In genomic region chr1:70567167-70567566, GRCh38 we compare ENCODE assay signal across 22 cellular contexts.
DNase-seq lines count a peak whose midpoint lies in the region; ATAC-seq, FAIRE-seq and TF ChIP-seq lines count a peak whose summit lies in the region.
"Had no signal": no experiment of that assay in that cellular context is flagged by ENCODE, and none has a peak within 500 bp of the region (broad histone marks: within the 10 kb centered on the region; RNA-seq: fewer than 3 reads in every experiment).

No MANE protein-coding gene starts in this region.

- intact Hi-C loops in Right ventricle myocardium inferior (cut with DNase I) (no loop called here), heart right ventricle (cut with DNase I) (no loop called here), IMR-90 (cut with micrococcal nuclease) (no loop called here), K562 (cut with micrococcal nuclease) (no loop called here)

- H3K79me2 ChIP-seq in K562 (ENCODE audit: control insufficient read depth, insufficient read depth, low read length): no peaks in the 10 kb centered on the region
- no peaks in the 10 kb centered on the region for H3K79me2 ChIP-seq in trophoblast cell (ENCODE audit: control insufficient read depth, insufficient read depth, low read length, poor library complexity)

- H3K27ac ChIP-seq in heart right ventricle (no peak overlapping the region), IMR-90 (ENCODE audit: insufficient read depth, low read length) (no peak overlapping the region), K562 (ENCODE audit: extremely low read depth, low read depth, low read length) (no peak overlapping the region), trophoblast cell (ENCODE audit: low read depth, low read length) (no peak overlapping the region)
- H3K27ac ChIP-seq: 22Rv1; A549; BLaER1 treated with 17β-estradiol and CSF1 and Interleukin-3, amounts not matched to agents 10 nM and 100 nM; C4-2B had no signal

- FAIRE-seq in K562 (lab: Jason Lieb, UNC): no peak
- FAIRE-seq: A549, D721Med, G401.6, GM12891, GM19239 had no signal

- BruUV-seq in IMR-90 (replicated peaks; lab: Mats Ljungman, UMichigan): no TSS peak
- BruUV-seq in K562 (replicated peaks; lab: Mats Ljungman, UMichigan): no TSS peak

- ATAC-seq in Right ventricle myocardium inferior (no peak), heart right ventricle (no peak), IMR-90 (ENCODE audit: low read depth) (no peak), K562 (no peak)
- ATAC-seq: A549; CD8-positive, alpha-beta T cell had no signal

- H2AFZ ChIP-seq in IMR-90 (replicated peaks; ENCODE audit: low read length, poor library complexity) (no peak overlapping the region), K562 (ENCODE audit: low read depth, low read length) (no peak overlapping the region), trophoblast cell (ENCODE audit: insufficient read depth, low read length, poor library complexity) (no peak overlapping the region)

- H3K4me2 ChIP-seq in IMR-90 (ENCODE audit: low read depth, low read length) (no peak overlapping the region), K562 (ENCODE audit: insufficient read depth, low read length) (no peak overlapping the region), trophoblast cell (ENCODE audit: low read length) (no peak overlapping the region)
- H3K4me2 ChIP-seq: A549; BLaER1 treated with 17β-estradiol and CSF1 and Interleukin-3, amounts not matched to agents 10 nM and 100 nM had no signal

- H3K27me3 ChIP-seq in heart right ventricle: no peaks in the 10 kb centered on the region
- H3K27me3 ChIP-seq in IMR-90 (ENCODE audit: control insufficient read depth, insufficient read depth, low read length): no peaks in the 10 kb centered on the region
- H3K27me3 ChIP-seq in K562 (ENCODE audit: control insufficient read depth in 2 of 2, insufficient read depth in 2 of 2, low read length in 2 of 2): no peaks in the 10 kb centered on the region
- no peaks in the 10 kb centered on the region for H3K27me3 ChIP-seq in trophoblast cell (ENCODE audit: insufficient read depth, low read length)
- H3K27me3 ChIP-seq: BLaER1 treated with 17β-estradiol and CSF1 and Interleukin-3, amounts not matched to agents 10 nM and 100 nM had no signal

- H3K4me1 ChIP-seq in heart right ventricle (no peaks in the 10 kb centered on the region), IMR-90 (ENCODE audit: control insufficient read depth, insufficient read depth, low read length) (no peaks in the 10 kb centered on the region), K562 (replicated peaks in 1 of 2; ENCODE audit: control insufficient read depth in 2 of 2, insufficient read depth in 2 of 2, low read length in 2 of 2) (no peaks in the 10 kb centered on the region), trophoblast cell (ENCODE audit: control insufficient read depth in 1 of 2, insufficient read depth in 2 of 2, low read length in 2 of 2) (no peaks in the 10 kb centered on the region)
- H3K4me1 ChIP-seq: A549; BLaER1 treated with 17β-estradiol and CSF1 and Interleukin-3, amounts not matched to agents 10 nM and 100 nM; Caco-2 had no signal

- H4K8ac ChIP-seq in IMR-90 (ENCODE audit: low read depth in 2 of 2, low read length in 2 of 2) (no peak overlapping the region), trophoblast cell (ENCODE audit: low read depth, low read length) (no peak overlapping the region)

- H3K4ac ChIP-seq in IMR-90 (ENCODE audit: low read depth, low read length) (no peak overlapping the region), trophoblast cell (ENCODE audit: low read depth, low read length) (no peak overlapping the region)

- H3K79me1 ChIP-seq in IMR-90 (ENCODE audit: low read depth in 1 of 2, low read length in 2 of 2) (no peaks in the 10 kb centered on the region), trophoblast cell (ENCODE audit: low read length) (no peaks in the 10 kb centered on the region)

- no peak overlapping the region for H2AK9ac ChIP-seq in IMR-90 (replicated peaks; ENCODE audit: low read depth, low read length, poor library complexity)

- in situ Hi-C loops in IMR-90 (cut with MboI; ENCODE audit: low sequenced_read_pairs) (no loop called here), K562 (cut with MboI) (no loop called here)

- H3K18ac ChIP-seq in IMR-90 (ENCODE audit: low read depth, low read length): no peak overlapping the region
- H3K18ac ChIP-seq in trophoblast cell (ENCODE audit: low read length): no peak overlapping the region

- H2BK15ac ChIP-seq in IMR-90 (ENCODE audit: low read depth, low read length): no peak overlapping the region

- H3K4me3 ChIP-seq in heart right ventricle (no peak overlapping the region), IMR-90 (ENCODE audit: insufficient read depth, low read depth, low read length) (no peak overlapping the region), K562 (no peak overlapping the region), trophoblast cell (ENCODE audit: low read depth, low read length) (no peak overlapping the region)
- H3K4me3 ChIP-seq: A549; BLaER1 treated with 17β-estradiol and CSF1 and Interleukin-3, amounts not matched to agents 10 nM and 100 nM had no signal

- CTCF ChIA-PET in IMR-90 (lab: Yijun Ruan, JAX) (no interaction called here), K562 (lab: Yijun Ruan, JAX; ENCODE audit: low intra/inter-chr PET ratio) (no interaction called here)

- POLR2A ChIA-PET in IMR-90 (lab: Charles Lee; ENCODE audit: unreplicated experiment): no interaction called here
- POLR2A ChIA-PET in K562 (lab: Yijun Ruan, JAX): interaction anchor here (0.6 kb wide), 1 partner anchor 412 kb away, joined by 4 read pairs; no protein-coding TSS in a partner anchor

- H2BK12ac ChIP-seq in trophoblast cell (ENCODE audit: low read length): no peak overlapping the region

- H4K20me1 ChIP-seq in IMR-90 (ENCODE audit: insufficient read depth, low read length): no peaks in the 10 kb centered on the region
- H4K20me1 ChIP-seq in K562 (replicated peaks; ENCODE audit: control insufficient read depth, insufficient read depth, low read length): no peaks in the 10 kb centered on the region
- H4K20me1 ChIP-seq: BLaER1 treated with 17β-estradiol and CSF1 and Interleukin-3, amounts not matched to agents 10 nM and 100 nM had no signal

- no peaks in the 10 kb centered on the region for H3K36me3 ChIP-seq in heart right ventricle
- H3K36me3 ChIP-seq in IMR-90 (ENCODE audit: control insufficient read depth, insufficient read depth, low read length): no peaks in the 10 kb centered on the region
- no peaks in the 10 kb centered on the region for H3K36me3 ChIP-seq in K562 (ENCODE audit: control insufficient read depth, insufficient read depth, low read length)
- no peaks in the 10 kb centered on the region for H3K36me3 ChIP-seq in trophoblast cell (ENCODE audit: control insufficient read depth in 1 of 2, insufficient read depth in 2 of 2, low read length in 2 of 2)
- H3K36me3 ChIP-seq: BLaER1 treated with 17β-estradiol and CSF1 and Interleukin-3, amounts not matched to agents 10 nM and 100 nM had no signal

- H4K12ac ChIP-seq in trophoblast cell (ENCODE audit: low read depth, low read length): no peak overlapping the region

- H3K9me1 ChIP-seq in IMR-90 (ENCODE audit: insufficient read depth, low read length): no peaks in the 10 kb centered on the region
- H3K9me1 ChIP-seq in K562 (ENCODE audit: control insufficient read depth, insufficient read depth, low read length): no peaks in the 10 kb centered on the region

- H4K91ac ChIP-seq in IMR-90 (ENCODE audit: insufficient read depth, low read depth, low read length): no peak overlapping the region
- H4K91ac ChIP-seq in trophoblast cell (ENCODE audit: low read depth, low read length): no peak overlapping the region

- H2BK5ac ChIP-seq in IMR-90 (ENCODE audit: low read depth, low read length, poor library complexity, severe bottlenecking): no peak overlapping the region
- H2BK5ac ChIP-seq in trophoblast cell (ENCODE audit: low read depth, low read length, poor library complexity): no peak overlapping the region

- no peak overlapping the region for H3K23ac ChIP-seq in IMR-90 (ENCODE audit: low read depth, low read length)
- peak overlapping the region; percentile 49 for H3K23ac ChIP-seq in trophoblast cell (ENCODE audit: low read length)

- TF ChIP-seq CTCF in heart right ventricle (IDR thresholded peaks at IDR 0.05) (no peak), IMR-90 (conservative IDR thresholded peaks at IDR 0.05; ENCODE audit: low read depth, low read length) (no peak), K562 (IDR thresholded peaks at IDR 0.05 in 2 of 3, conservative IDR thresholded peaks at IDR 0.05 in 1 of 3; ENCODE audit: insufficient read depth in 2 of 3, low read depth in 1 of 3, low read length in 3 of 3) (no peak)

- no peak overlapping the region for H3K9ac ChIP-seq in IMR-90 (ENCODE audit: low read depth, low read length)
- no peak overlapping the region for H3K9ac ChIP-seq in K562 (ENCODE audit: insufficient read depth in 1 of 2, low read depth in 2 of 2, low read length in 2 of 2)
- peak overlapping the region; percentile 33 for H3K9ac ChIP-seq in trophoblast cell (ENCODE audit: low read length)
- H3K9ac ChIP-seq: BLaER1 treated with 17β-estradiol and CSF1 and Interleukin-3, amounts not matched to agents 10 nM and 100 nM had no signal

- 82 to 90% methylated on average over 5 of the region's 5 CpGs for WGBS in heart right ventricle, 2 donors
- 33% methylated on average over 1 of the region's 5 CpGs; no CpG with 5 or more reads in 1 of the 2 experiments for WGBS in IMR-90 (ENCODE audit: extremely low coverage in 2 of 2, insufficient read length in 1 of 2), 2 experiments
- WGBS in K562 (ENCODE audit: insufficient coverage, low coverage, missing lambda C conversion rate): 21% methylated on average over 5 of the region's 5 CpGs
- WGBS in trophoblast cell (ENCODE audit: extremely low coverage, insufficient coverage, insufficient read length): no CpG with 5 or more reads among the region's 5 CpGs

- H2BK20ac ChIP-seq in IMR-90 (ENCODE audit: low read depth, low read length): no peak overlapping the region

- DNase-seq in Right ventricle myocardium inferior (ENCODE audit: missing footprints) (peak; percentile 35), heart right ventricle (no peak), IMR-90 (no peak), K562 (ENCODE audit: extremely low read depth in 1 of 4, low spot score in 3 of 4) (no peak), trophoblast cell (no peak), NCI-H446 treated with DMSO at 0.1 percent for 48 hours (lab: John Stamatoyannopoulos, UW) (no peak), NCI-H446 (lab: John Stamatoyannopoulos, UW) (no peak)
- DNase-seq: AML-193; Caco-2; Calu3; CD4-positive, alpha-beta T cell; CD8-positive, alpha-beta T cell; DMS79 treated with DMSO at 0.1 percent for 48 hours; GF-D8 had no signal

- H2BK120ac ChIP-seq in IMR-90 (ENCODE audit: low read depth, low read length) (no peak overlapping the region), trophoblast cell (ENCODE audit: insufficient read depth, low read length, poor library complexity) (no peak overlapping the region)

- H2AK5ac ChIP-seq in IMR-90 (ENCODE audit: low read depth, low read length) (no peak overlapping the region), trophoblast cell (ENCODE audit: low read length) (no peak overlapping the region)

- no peak for TF ChIP-seq EP300 in K562 (IDR thresholded peaks at IDR 0.05; ENCODE audit: low read length)

- TF ChIP-seq POLR2A in IMR-90 (IDR thresholded peaks at IDR 0.05; ENCODE audit: low read depth, low read length): no peak
- no peak for TF ChIP-seq POLR2A in K562 (conservative IDR thresholded peaks at IDR 0.05)

- no peak overlapping the region for H4K5ac ChIP-seq in IMR-90 (ENCODE audit: low read depth, low read length)

- dilution Hi-C loops in IMR-90 (cut with HindIII; ENCODE audit: low sequenced_read_pairs, unreplicated experiment): no loop called here

- TF ChIP-seq RAD21 in IMR-90 (IDR thresholded peaks at IDR 0.05; ENCODE audit: low read length) (no peak), K562 (CRISPR knock-in tag; conservative IDR thresholded peaks at IDR 0.05 in 1 of 2, IDR thresholded peaks at IDR 0.05 in 1 of 2) (no peak)

- no peak overlapping the region for H3K56ac ChIP-seq in IMR-90 (ENCODE audit: extremely low read depth, insufficient read depth, low read length)

- H3K14ac ChIP-seq in IMR-90 (replicated peaks; ENCODE audit: low read depth, low read length): no peak overlapping the region
- H3K14ac ChIP-seq in trophoblast cell (ENCODE audit: low read length): no peak overlapping the region

- H3K9me3 ChIP-seq in heart right ventricle (no peaks in the 10 kb centered on the region), IMR-90 (ENCODE audit: control insufficient read depth, insufficient read depth, low read length) (no peaks in the 10 kb centered on the region), K562 (replicated peaks; ENCODE audit: control insufficient read depth, insufficient read depth, low read depth, low read length) (no peaks in the 10 kb centered on the region), trophoblast cell (ENCODE audit: insufficient read depth, low read depth, low read length) (no peaks in the 10 kb centered on the region)
- H3K9me3 ChIP-seq: A549; BLaER1 treated with 17β-estradiol and CSF1 and Interleukin-3, amounts not matched to agents 10 nM and 100 nM; Caco-2 had no signal
